Comparison of ENCODE assay signal across 1 cellular context in the genomic region with DNA sequence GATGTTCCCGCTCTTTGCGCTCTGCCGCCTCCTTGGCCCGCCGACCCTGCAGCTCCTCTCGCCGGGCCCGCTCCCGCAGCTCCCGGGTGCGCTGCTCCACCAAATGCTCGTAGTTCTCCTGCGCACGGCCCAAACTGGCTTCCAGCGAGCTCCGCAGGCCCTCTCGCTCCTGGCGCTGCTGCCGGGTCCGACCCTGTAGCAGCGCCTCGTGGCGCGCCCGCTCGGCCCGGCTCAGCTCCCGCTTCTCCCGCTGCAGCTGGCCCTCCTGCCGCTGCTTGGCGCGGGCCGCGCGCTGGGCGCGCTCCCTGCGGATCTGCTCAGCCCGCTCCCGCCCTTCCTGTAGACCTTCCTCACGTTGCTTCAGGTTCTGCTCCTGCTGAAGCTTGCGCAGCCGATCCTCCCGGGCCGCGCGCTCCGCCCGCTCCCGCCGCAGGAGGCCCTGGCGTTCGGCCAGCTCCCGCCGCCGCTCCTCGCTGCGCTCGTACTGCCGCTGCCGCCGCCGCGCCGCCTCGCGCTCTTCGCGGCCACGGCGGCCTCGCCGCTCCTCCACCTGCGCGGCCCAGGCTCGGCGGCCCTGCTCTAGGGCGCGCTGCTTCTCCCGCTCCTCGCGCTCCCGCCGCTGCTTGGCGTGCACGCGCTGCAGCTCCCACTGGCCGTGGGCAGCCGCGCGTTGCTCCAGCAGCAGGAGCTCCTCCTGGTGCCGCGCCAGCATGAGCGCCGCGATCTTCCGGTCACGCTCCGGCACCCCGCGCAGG.
TF ChIP-seq lines count a peak whose summit lies in the region.

No MANE protein-coding gene starts in this region.

TF ChIP-seq in HepG2, 621 proteins besides CTCF, POLR2A, EP300 and RAD21 (continued from another document and continues in another):
- TF ChIP-seq ZBTB10 (CRISPR knock-in tag; IDR thresholded peaks at IDR 0.05; ENCODE audit: borderline replicate concordance): no peak
- TF ChIP-seq ZNF510 (CRISPR knock-in tag; IDR thresholded peaks at IDR 0.05; ENCODE audit: low read depth): no peak
- no peak for TF ChIP-seq ZNF20 (CRISPR knock-in tag; IDR thresholded peaks at IDR 0.05)
- TF ChIP-seq PHF20 (CRISPR knock-in tag; IDR thresholded peaks at IDR 0.05): no peak
- TF ChIP-seq ZNF780A (CRISPR knock-in tag; IDR thresholded peaks at IDR 0.05): no peak
- no peak for TF ChIP-seq ZSCAN31 (CRISPR knock-in tag; IDR thresholded peaks at IDR 0.05; ENCODE audit: low read depth)
- TF ChIP-seq ZNF501 (CRISPR knock-in tag; IDR thresholded peaks at IDR 0.05): no peak
- no peak for TF ChIP-seq KDM5A (IDR thresholded peaks at IDR 0.05; ENCODE audit: borderline replicate concordance, low read length)
- no peak for TF ChIP-seq ZMAT3 (CRISPR knock-in tag; conservative IDR thresholded peaks at IDR 0.05)
- TF ChIP-seq ZNF724P (CRISPR knock-in tag; IDR thresholded peaks at IDR 0.05; ENCODE audit: borderline replicate concordance): no peak
- no peak for TF ChIP-seq ZNF350 (CRISPR knock-in tag; IDR thresholded peaks at IDR 0.05; ENCODE audit: borderline replicate concordance, low read depth)
- peak; percentile 74; the same call in 1 of the 2 replicates for TF ChIP-seq ZBTB38 (CRISPR knock-in tag; IDR thresholded peaks at IDR 0.05)
- TF ChIP-seq FOXM1 (CRISPR knock-in tag; IDR thresholded peaks at IDR 0.05): no peak
- TF ChIP-seq ZBTB4 (CRISPR knock-in tag; IDR thresholded peaks at IDR 0.05; ENCODE audit: borderline replicate concordance): no peak
- TF ChIP-seq U2AF1 (optimal IDR thresholded peaks at IDR 0.05; ENCODE audit: low read depth, low read length): no peak
- no peak for TF ChIP-seq ZNF121 (CRISPR knock-in tag; IDR thresholded peaks at IDR 0.05)
- TF ChIP-seq POLR2AphosphoS5 (IDR thresholded peaks at IDR 0.05; ENCODE audit: low read depth, low read length): no peak
- TF ChIP-seq ASH2L (IDR thresholded peaks at IDR 0.05; ENCODE audit: insufficient read length, low read depth, low read length): no peak
- no peak for TF ChIP-seq MTERF4 (CRISPR knock-in tag; IDR thresholded peaks at IDR 0.05)
- no peak for TF ChIP-seq POGZ (CRISPR knock-in tag; IDR thresholded peaks at IDR 0.05)
- 0 out of 2 replicates have a peak, but pooled peaks have one; percentile 35 for TF ChIP-seq PRMT3 (CRISPR knock-in tag; IDR thresholded peaks at IDR 0.05; ENCODE audit: borderline replicate concordance, low read depth)
- TF ChIP-seq ZFX (CRISPR knock-in tag; IDR thresholded peaks at IDR 0.05; ENCODE audit: low read depth): 0 out of 2 replicates have a peak, but pooled peaks have one; percentile 42
- no peak for TF ChIP-seq NFKBIZ (CRISPR knock-in tag; IDR thresholded peaks at IDR 0.05)
- TF ChIP-seq FOSL1 (CRISPR knock-in tag; IDR thresholded peaks at IDR 0.05; ENCODE audit: borderline replicate concordance): no peak
- no peak for TF ChIP-seq ISL2 (CRISPR knock-in tag; IDR thresholded peaks at IDR 0.05)
- TF ChIP-seq TBX2 (CRISPR knock-in tag; IDR thresholded peaks at IDR 0.05; ENCODE audit: borderline replicate concordance): no peak
- no peak for TF ChIP-seq ZNF709 (CRISPR knock-in tag; IDR thresholded peaks at IDR 0.05)
- TF ChIP-seq NRL (CRISPR knock-in tag; IDR thresholded peaks at IDR 0.05; ENCODE audit: borderline replicate concordance): no peak
- TF ChIP-seq, protein P1, sequence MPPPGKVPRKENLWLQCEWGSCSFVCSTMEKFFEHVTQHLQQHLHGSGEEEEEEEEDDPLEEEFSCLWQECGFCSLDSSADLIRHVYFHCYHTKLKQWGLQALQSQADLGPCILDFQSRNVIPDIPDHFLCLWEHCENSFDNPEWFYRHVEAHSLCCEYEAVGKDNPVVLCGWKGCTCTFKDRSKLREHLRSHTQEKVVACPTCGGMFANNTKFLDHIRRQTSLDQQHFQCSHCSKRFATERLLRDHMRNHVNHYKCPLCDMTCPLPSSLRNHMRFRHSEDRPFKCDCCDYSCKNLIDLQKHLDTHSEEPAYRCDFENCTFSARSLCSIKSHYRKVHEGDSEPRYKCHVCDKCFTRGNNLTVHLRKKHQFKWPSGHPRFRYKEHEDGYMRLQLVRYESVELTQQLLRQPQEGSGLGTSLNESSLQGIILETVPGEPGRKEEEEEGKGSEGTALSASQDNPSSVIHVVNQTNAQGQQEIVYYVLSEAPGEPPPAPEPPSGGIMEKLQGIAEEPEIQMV (CRISPR knock-in tag; IDR thresholded peaks at IDR 0.05; ENCODE audit: low read depth): no peak
- no peak for TF ChIP-seq ZNF7 (CRISPR knock-in tag; IDR thresholded peaks at IDR 0.05)
- TF ChIP-seq MAFG (CRISPR knock-in tag; IDR thresholded peaks at IDR 0.05): no peak
- TF ChIP-seq SRY (CRISPR knock-in tag; IDR thresholded peaks at IDR 0.05): no peak
- TF ChIP-seq EHMT2 (IDR thresholded peaks at IDR 0.05; ENCODE audit: borderline replicate concordance, low read depth, low read length): no peak
- no peak for TF ChIP-seq NFATC3 (CRISPR knock-in tag; IDR thresholded peaks at IDR 0.05)
- TF ChIP-seq ZNF546 (CRISPR knock-in tag; conservative IDR thresholded peaks at IDR 0.05): no peak
- no peak for TF ChIP-seq ZNF773 (CRISPR knock-in tag; IDR thresholded peaks at IDR 0.05; ENCODE audit: borderline replicate concordance)
- TF ChIP-seq AHR (CRISPR knock-in tag; IDR thresholded peaks at IDR 0.05): no peak
- no peak for TF ChIP-seq ZMAT5 (CRISPR knock-in tag; IDR thresholded peaks at IDR 0.05; ENCODE audit: borderline replicate concordance, low read depth)
- peak; percentile 49; the same call in 1 of the 2 replicates for TF ChIP-seq HES4 (CRISPR knock-in tag; IDR thresholded peaks at IDR 0.05; ENCODE audit: borderline replicate concordance)
- TF ChIP-seq NFKB2 (CRISPR knock-in tag; IDR thresholded peaks at IDR 0.05; ENCODE audit: borderline replicate concordance): no peak
- no peak for TF ChIP-seq ZNF629 (CRISPR knock-in tag; conservative IDR thresholded peaks at IDR 0.05)
- TF ChIP-seq CHCHD3 (CRISPR knock-in tag; IDR thresholded peaks at IDR 0.05): 0 out of 2 replicates have a peak, but pooled peaks have one; percentile 31
- TF ChIP-seq, protein P2, sequence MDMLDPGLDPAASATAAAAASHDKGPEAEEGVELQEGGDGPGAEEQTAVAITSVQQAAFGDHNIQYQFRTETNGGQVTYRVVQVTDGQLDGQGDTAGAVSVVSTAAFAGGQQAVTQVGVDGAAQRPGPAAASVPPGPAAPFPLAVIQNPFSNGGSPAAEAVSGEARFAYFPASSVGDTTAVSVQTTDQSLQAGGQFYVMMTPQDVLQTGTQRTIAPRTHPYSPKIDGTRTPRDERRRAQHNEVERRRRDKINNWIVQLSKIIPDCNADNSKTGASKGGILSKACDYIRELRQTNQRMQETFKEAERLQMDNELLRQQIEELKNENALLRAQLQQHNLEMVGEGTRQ (IDR thresholded peaks at IDR 0.05; ENCODE audit: low read depth, low read length): no peak
- TF ChIP-seq, protein P2 (CRISPR knock-in tag; IDR thresholded peaks at IDR 0.05; ENCODE audit: borderline replicate concordance): no peak
- TF ChIP-seq ZNF343 (CRISPR knock-in tag; IDR thresholded peaks at IDR 0.05): no peak
- no peak; the same call in 1 of the 2 replicates for TF ChIP-seq ZNF766 (CRISPR knock-in tag; IDR thresholded peaks at IDR 0.05; ENCODE audit: borderline replicate concordance)
- TF ChIP-seq MBNL3 (CRISPR knock-in tag; conservative IDR thresholded peaks at IDR 0.05): no peak
- TF ChIP-seq KMT2A (CRISPR knock-in tag; IDR thresholded peaks at IDR 0.05): no peak
- TF ChIP-seq, protein P3, sequence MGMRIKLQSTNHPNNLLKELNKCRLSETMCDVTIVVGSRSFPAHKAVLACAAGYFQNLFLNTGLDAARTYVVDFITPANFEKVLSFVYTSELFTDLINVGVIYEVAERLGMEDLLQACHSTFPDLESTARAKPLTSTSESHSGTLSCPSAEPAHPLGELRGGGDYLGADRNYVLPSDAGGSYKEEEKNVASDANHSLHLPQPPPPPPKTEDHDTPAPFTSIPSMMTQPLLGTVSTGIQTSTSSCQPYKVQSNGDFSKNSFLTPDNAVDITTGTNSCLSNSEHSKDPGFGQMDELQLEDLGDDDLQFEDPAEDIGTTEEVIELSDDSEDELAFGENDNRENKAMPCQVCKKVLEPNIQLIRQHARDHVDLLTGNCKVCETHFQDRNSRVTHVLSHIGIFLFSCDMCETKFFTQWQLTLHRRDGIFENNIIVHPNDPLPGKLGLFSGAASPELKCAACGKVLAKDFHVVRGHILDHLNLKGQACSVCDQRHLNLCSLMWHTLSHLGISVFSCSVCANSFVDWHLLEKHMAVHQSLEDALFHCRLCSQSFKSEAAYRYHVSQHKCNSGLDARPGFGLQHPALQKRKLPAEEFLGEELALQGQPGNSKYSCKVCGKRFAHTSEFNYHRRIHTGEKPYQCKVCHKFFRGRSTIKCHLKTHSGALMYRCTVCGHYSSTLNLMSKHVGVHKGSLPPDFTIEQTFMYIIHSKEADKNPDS (CRISPR knock-in tag; IDR thresholded peaks at IDR 0.05): no peak
- TF ChIP-seq ZNF713 (CRISPR knock-in tag; IDR thresholded peaks at IDR 0.05): no peak
- no peak for TF ChIP-seq GATA4 (IDR thresholded peaks at IDR 0.05; ENCODE audit: borderline replicate concordance, low read depth)
- no peak for TF ChIP-seq NCOR1 (IDR thresholded peaks at IDR 0.05; ENCODE audit: borderline replicate concordance, low read length)
- TF ChIP-seq, protein P4, sequence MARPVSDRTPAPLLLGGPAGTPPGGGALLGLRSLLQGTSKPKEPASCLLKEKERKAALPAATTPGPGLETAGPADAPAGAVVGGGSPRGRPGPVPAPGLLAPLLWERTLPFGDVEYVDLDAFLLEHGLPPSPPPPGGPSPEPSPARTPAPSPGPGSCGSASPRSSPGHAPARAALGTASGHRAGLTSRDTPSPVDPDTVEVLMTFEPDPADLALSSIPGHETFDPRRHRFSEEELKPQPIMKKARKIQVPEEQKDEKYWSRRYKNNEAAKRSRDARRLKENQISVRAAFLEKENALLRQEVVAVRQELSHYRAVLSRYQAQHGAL (CRISPR knock-in tag; IDR thresholded peaks at IDR 0.05; ENCODE audit: not compliant biosample characterization): no peak
- TF ChIP-seq ZBTB7A (CRISPR knock-in tag; IDR thresholded peaks at IDR 0.05): no peak
